ENCODE assay signal across 21 cellular contexts in the genomic region with DNA sequence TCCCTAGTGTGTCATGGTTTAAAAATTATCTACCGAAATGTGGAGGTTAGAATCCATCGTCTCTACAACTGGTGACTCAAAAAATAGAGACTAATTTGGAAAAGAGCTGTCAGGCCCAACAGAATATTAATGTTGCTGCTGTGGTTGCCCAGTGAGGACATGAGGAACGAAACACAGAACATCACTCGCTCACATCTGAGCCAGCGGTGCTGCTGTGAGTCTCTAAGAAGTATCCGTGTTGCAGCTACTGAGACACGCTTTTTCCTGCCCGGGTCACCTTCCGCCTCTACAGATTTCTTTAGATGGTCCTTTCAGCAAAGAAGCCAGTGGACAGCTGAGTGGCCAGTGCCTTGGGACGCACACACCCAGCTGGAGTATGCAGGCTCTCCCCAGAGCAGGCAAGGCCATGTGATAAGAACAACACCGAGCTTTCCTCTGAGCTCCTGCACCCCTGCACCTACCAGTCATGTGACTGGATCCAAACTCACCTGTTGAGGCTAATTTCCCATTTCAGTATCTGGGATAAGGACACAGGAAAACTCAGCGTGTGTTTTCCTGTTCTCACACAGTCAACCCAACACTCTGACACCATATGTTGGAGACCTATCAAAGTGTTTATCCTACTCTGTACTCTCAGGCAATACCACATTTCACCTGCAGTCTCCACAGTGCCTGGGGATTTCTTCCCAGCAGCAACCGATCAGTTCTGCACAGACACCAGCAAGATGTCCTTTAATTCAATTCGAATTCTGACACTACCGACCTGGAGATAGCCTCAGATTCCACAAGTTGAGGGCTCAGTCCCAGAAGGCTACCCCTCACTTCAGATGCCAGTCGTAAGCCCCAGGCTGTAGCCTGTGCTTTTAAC.
DNase-seq lines count a peak whose midpoint lies in the region; ATAC-seq, FAIRE-seq and TF ChIP-seq lines count a peak whose summit lies in the region.
"Had no signal": no experiment of that assay in that cellular context is flagged by ENCODE, and none has a peak within 500 bp of the region (broad histone marks: within the 10 kb centered on the region; RNA-seq: fewer than 3 reads in every experiment).

No MANE protein-coding gene starts in this region.

- ATAC-seq in K562: peak; percentile 53; the same call in 2 of the 3 replicates
- ATAC-seq in GM18517 (IDR thresholded peaks at IDR 0.05; ENCODE audit: unreplicated experiment): no peak
- ATAC-seq in stimulated activated memory B cell treated with anti-CD40 and anti-IgM and Interleukin-4, amounts not matched to agents 10 μg/mL and 1 μg/mL and 100 μg/mL, for 72 hours: no peak
- no peak for ATAC-seq in GM21515 (IDR thresholded peaks at IDR 0.05; ENCODE audit: unreplicated experiment)

- peaks cover 25% of the 10 kb centered on the region for H3K4me1 Mint-ChIP-seq in stimulated activated memory B cell treated with anti-CD40 and anti-IgM and Interleukin-4, amounts not matched to agents 10 μg/mL and 1 μg/mL and 100 μg/mL, for 72 hours

- H3K27me3 Mint-ChIP-seq in stimulated activated memory B cell treated with anti-CD40 and anti-IgM and Interleukin-4, amounts not matched to agents 10 μg/mL and 1 μg/mL and 100 μg/mL, for 72 hours: peaks cover 14% of the 10 kb centered on the region
- H3K27me3 Mint-ChIP-seq: CD4-positive, CD25-positive, alpha-beta regulatory T cell had no signal

- no peak for TF ChIP-seq EP300 in K562 (IDR thresholded peaks at IDR 0.05; ENCODE audit: low read length)

- no peak for TF ChIP-seq POLR2A in K562 (conservative IDR thresholded peaks at IDR 0.05)

- peaks cover 0 to under 1% of the 10 kb centered on the region in 2 experiments; a peak in 1 of 5 replicates for H3K4me1 ChIP-seq in K562 (replicated peaks in 1 of 2; ENCODE audit: control insufficient read depth in 2 of 2, insufficient read depth in 2 of 2, low read length in 2 of 2)
- H3K4me1 ChIP-seq in muscle layer of duodenum (ENCODE audit: control insufficient read depth in 1 of 2, insufficient read depth in 2 of 2, low read length in 2 of 2): peaks cover 0 to 7% of the 10 kb centered on the region in 2 donors

- no peak for TF ChIP-seq RAD21 in K562 (CRISPR knock-in tag; conservative IDR thresholded peaks at IDR 0.05 in 1 of 2, IDR thresholded peaks at IDR 0.05 in 1 of 2)

- H3K27ac ChIP-seq in K562 (ENCODE audit: extremely low read depth, low read depth, low read length) (no peak overlapping the region), muscle layer of duodenum (ENCODE audit: low read length) (peak overlapping the region; percentile 74)
- H3K27ac ChIP-seq: GM23248, SJCRH30 had no signal

- no peaks in the 10 kb centered on the region for H3K36me3 Mint-ChIP-seq in stimulated activated memory B cell treated with anti-CD40 and anti-IgM and Interleukin-4, amounts not matched to agents 10 μg/mL and 1 μg/mL and 100 μg/mL, for 72 hours

- 2% methylated on average over 16 of the region's 16 CpGs for WGBS in K562 (ENCODE audit: insufficient coverage, low coverage, missing lambda C conversion rate)

- H3K9ac ChIP-seq in K562 (ENCODE audit: insufficient read depth in 1 of 2, low read depth in 2 of 2, low read length in 2 of 2): no peak overlapping the region
- H3K9ac ChIP-seq: GM23248 had no signal

- H3K4me3 ChIP-seq in K562 (no peak overlapping the region), muscle layer of duodenum (ENCODE audit: low read depth in 1 of 2, low read length in 2 of 2) (no peak overlapping the region)
- H3K4me3 ChIP-seq: GM23248, SJCRH30 had no signal

- H4K20me1 ChIP-seq in K562 (replicated peaks; ENCODE audit: control insufficient read depth, insufficient read depth, low read length): peaks cover 14% of the 10 kb centered on the region

- BruUV-seq in K562 (replicated peaks; lab: Mats Ljungman, UMichigan): no TSS peak

- peaks cover 4% of the 10 kb centered on the region for H3K9me1 ChIP-seq in K562 (ENCODE audit: control insufficient read depth, insufficient read depth, low read length)

- CTCF ChIA-PET in K562 (lab: Yijun Ruan, JAX; ENCODE audit: low intra/inter-chr PET ratio): no interaction called here

- intact Hi-C loops in K562 (cut with micrococcal nuclease): no loop called here

- FAIRE-seq in K562 (lab: Jason Lieb, UNC): no peak

- H2AFZ ChIP-seq in K562 (ENCODE audit: low read depth, low read length): no peak overlapping the region
- H2AFZ ChIP-seq: GM23248 had no signal

- no peak overlapping the region for H3K27ac Mint-ChIP-seq in stimulated activated memory B cell treated with anti-CD40 and anti-IgM and Interleukin-4, amounts not matched to agents 10 μg/mL and 1 μg/mL and 100 μg/mL, for 72 hours
- H3K27ac Mint-ChIP-seq: CD4-positive, CD25-positive, alpha-beta regulatory T cell had no signal

- DNase-seq in activated effector memory CD4-positive, alpha-beta T cell treated with anti-CD3 and anti-CD28 coated beads, Interleukin-2, amount 50 U/mL, for 16 hours: peak; percentile 30
- no peak for DNase-seq in activated effector memory CD4-positive, alpha-beta T cell treated with Interleukin-2 at 50 U/mL for 16 hours
- peak in 1 of 4 experiments; percentile 29 for DNase-seq in K562 (ENCODE audit: extremely low read depth in 1 of 4, low spot score in 3 of 4)
- no peak for DNase-seq in NCI-H2107 (lab: John Stamatoyannopoulos, UW)
- DNase-seq: AML-193; Calu3; CD4-positive, CD25-positive, alpha-beta regulatory T cell; DMS79 treated with DMSO at 0.1 percent for 48 hours; GDM1; GM23248; NCI-H1417 treated with DMSO at 0.1 percent for 48 hours; NCI-H2029 treated with DMSO at 0.1 percent for 48 hours; NCI-H69; NK-92 treated with Interleukin-12 subunit alpha and Interleukin-12 subunit beta, amount 100 ng/mL, for 24 hours; OCI-M1; RPMI8226; SJCRH30 had no signal

- in situ Hi-C loops in K562 (cut with MboI): loop anchor here (10.0 kb wide), 1 partner anchor 1889 kb away; no protein-coding TSS in a partner anchor

- peaks cover 37 to 76% of the 10 kb centered on the region in 2 experiments for H3K27me3 ChIP-seq in K562 (ENCODE audit: control insufficient read depth in 2 of 2, insufficient read depth in 2 of 2, low read length in 2 of 2)
- H3K27me3 ChIP-seq in muscle layer of duodenum (ENCODE audit: low read depth, low read length): no peaks in the 10 kb centered on the region
- H3K27me3 ChIP-seq: SJCRH30 had no signal

- H3K4me3 Mint-ChIP-seq in stimulated activated memory B cell treated with anti-CD40 and anti-IgM and Interleukin-4, amounts not matched to agents 10 μg/mL and 1 μg/mL and 100 μg/mL, for 72 hours: no peak overlapping the region
- H3K4me3 Mint-ChIP-seq: CD4-positive, CD25-positive, alpha-beta regulatory T cell had no signal

- H3K9me3 ChIP-seq in K562 (replicated peaks; ENCODE audit: control insufficient read depth, insufficient read depth, low read depth, low read length) (no peaks in the 10 kb centered on the region), muscle layer of duodenum (ENCODE audit: control insufficient read depth in 1 of 2, low read length in 2 of 2) (no peaks in the 10 kb centered on the region)
- H3K9me3 ChIP-seq: SJCRH30 had no signal

- no peaks in the 10 kb centered on the region for H3K9me3 Mint-ChIP-seq in stimulated activated memory B cell treated with anti-CD40 and anti-IgM and Interleukin-4, amounts not matched to agents 10 μg/mL and 1 μg/mL and 100 μg/mL, for 72 hours
- H3K9me3 Mint-ChIP-seq: CD4-positive, CD25-positive, alpha-beta regulatory T cell had no signal

- no peaks in the 10 kb centered on the region for H3K79me2 ChIP-seq in K562 (ENCODE audit: control insufficient read depth, insufficient read depth, low read length)

- no peak overlapping the region for H3K4me2 ChIP-seq in K562 (ENCODE audit: insufficient read depth, low read length)

- H3K36me3 ChIP-seq in K562 (ENCODE audit: control insufficient read depth, insufficient read depth, low read length) (no peaks in the 10 kb centered on the region), muscle layer of duodenum (ENCODE audit: control insufficient read depth in 1 of 2, insufficient read depth in 2 of 2, low read length in 2 of 2) (no peaks in the 10 kb centered on the region)
- H3K36me3 ChIP-seq: SJCRH30 had no signal

- POLR2A ChIA-PET in K562 (lab: Yijun Ruan, JAX): interaction anchor here (0.7 kb wide), 1 partner anchor 1102 kb away, joined by 3 read pairs; no protein-coding TSS in a partner anchor

- no peak for TF ChIP-seq CTCF in K562 (IDR thresholded peaks at IDR 0.05 in 2 of 3, conservative IDR thresholded peaks at IDR 0.05 in 1 of 3; ENCODE audit: insufficient read depth in 2 of 3, low read depth in 1 of 3, low read length in 3 of 3)

TF ChIP-seq in K562, 482 proteins besides CTCF, POLR2A, EP300 and RAD21:
- TF ChIP-seq, protein P1, sequence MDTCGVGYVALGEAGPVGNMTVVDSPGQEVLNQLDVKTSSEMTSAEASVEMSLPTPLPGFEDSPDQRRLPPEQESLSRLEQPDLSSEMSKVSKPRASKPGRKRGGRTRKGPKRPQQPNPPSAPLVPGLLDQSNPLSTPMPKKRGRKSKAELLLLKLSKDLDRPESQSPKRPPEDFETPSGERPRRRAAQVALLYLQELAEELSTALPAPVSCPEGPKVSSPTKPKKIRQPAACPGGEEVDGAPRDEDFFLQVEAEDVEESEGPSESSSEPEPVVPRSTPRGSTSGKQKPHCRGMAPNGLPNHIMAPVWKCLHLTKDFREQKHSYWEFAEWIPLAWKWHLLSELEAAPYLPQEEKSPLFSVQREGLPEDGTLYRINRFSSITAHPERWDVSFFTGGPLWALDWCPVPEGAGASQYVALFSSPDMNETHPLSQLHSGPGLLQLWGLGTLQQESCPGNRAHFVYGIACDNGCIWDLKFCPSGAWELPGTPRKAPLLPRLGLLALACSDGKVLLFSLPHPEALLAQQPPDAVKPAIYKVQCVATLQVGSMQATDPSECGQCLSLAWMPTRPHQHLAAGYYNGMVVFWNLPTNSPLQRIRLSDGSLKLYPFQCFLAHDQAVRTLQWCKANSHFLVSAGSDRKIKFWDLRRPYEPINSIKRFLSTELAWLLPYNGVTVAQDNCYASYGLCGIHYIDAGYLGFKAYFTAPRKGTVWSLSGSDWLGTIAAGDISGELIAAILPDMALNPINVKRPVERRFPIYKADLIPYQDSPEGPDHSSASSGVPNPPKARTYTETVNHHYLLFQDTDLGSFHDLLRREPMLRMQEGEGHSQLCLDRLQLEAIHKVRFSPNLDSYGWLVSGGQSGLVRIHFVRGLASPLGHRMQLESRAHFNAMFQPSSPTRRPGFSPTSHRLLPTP (IDR thresholded peaks at IDR 0.05; ENCODE audit: borderline replicate concordance, extremely low read depth, insufficient read length): no peak
- TF ChIP-seq, protein P2, sequence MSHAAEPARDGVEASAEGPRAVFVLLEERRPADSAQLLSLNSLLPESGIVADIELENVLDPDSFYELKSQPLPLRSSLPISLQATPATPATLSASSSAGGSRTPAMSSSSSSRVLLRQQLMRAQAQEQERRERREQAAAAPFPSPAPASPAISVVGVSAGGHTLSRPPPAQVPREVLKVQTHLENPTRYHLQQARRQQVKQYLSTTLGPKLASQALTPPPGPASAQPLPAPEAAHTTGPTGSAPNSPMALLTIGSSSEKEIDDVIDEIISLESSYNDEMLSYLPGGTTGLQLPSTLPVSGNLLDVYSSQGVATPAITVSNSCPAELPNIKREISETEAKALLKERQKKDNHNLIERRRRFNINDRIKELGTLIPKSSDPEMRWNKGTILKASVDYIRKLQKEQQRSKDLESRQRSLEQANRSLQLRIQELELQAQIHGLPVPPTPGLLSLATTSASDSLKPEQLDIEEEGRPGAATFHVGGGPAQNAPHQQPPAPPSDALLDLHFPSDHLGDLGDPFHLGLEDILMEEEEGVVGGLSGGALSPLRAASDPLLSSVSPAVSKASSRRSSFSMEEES (CRISPR knock-in tag; IDR thresholded peaks at IDR 0.05): peak; percentile 74
